ENCODE assay signal across 1 cellular context in genomic region chr19:48501961-48502719, GRCh38.
TF ChIP-seq lines count a peak whose summit lies in the region.

No MANE protein-coding gene starts in this region.

TF ChIP-seq in GM12878, 131 proteins besides CTCF, POLR2A, EP300 and RAD21:
- TF ChIP-seq, protein P1, sequence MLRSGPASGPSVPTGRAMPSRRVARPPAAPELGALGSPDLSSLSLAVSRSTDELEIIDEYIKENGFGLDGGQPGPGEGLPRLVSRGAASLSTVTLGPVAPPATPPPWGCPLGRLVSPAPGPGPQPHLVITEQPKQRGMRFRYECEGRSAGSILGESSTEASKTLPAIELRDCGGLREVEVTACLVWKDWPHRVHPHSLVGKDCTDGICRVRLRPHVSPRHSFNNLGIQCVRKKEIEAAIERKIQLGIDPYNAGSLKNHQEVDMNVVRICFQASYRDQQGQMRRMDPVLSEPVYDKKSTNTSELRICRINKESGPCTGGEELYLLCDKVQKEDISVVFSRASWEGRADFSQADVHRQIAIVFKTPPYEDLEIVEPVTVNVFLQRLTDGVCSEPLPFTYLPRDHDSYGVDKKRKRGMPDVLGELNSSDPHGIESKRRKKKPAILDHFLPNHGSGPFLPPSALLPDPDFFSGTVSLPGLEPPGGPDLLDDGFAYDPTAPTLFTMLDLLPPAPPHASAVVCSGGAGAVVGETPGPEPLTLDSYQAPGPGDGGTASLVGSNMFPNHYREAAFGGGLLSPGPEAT (IDR thresholded peaks at IDR 0.05; ENCODE audit: low read depth), result 0 out of 2 replicates have a peak, but pooled peaks have one; percentile 9
- TF ChIP-seq FOXM1 (IDR thresholded peaks at IDR 0.05; ENCODE audit: low read depth, low read length) (no peak), SP1 (IDR thresholded peaks at IDR 0.05; ENCODE audit: low read depth, low read length) (no peak), POU2F2 (IDR thresholded peaks at IDR 0.05; ENCODE audit: borderline replicate concordance, low read depth, low read length) (no peak), GABPA (IDR thresholded peaks at IDR 0.05; ENCODE audit: low read depth) (no peak), IRF4 (IDR thresholded peaks at IDR 0.05; ENCODE audit: low read depth, low read length) (no peak), PKNOX1 (IDR thresholded peaks at IDR 0.05) (peak; percentile 20; the same call in 1 of the 2 replicates), PBX3 (IDR thresholded peaks at IDR 0.05; ENCODE audit: insufficient replicate concordance, low read depth, low read length) (no peak), IKZF2 (IDR thresholded peaks at IDR 0.05) (0 out of 4 replicates have a peak, but pooled peaks of 1 of the 2 experiments have one; percentile 20), SRF (IDR thresholded peaks at IDR 0.05; ENCODE audit: low read depth in 2 of 2, low read length in 2 of 2) (no peak), TARDBP (IDR thresholded peaks at IDR 0.05; ENCODE audit: borderline replicate concordance) (no peak), NBN (IDR thresholded peaks at IDR 0.05) (no peak), HDGF (IDR thresholded peaks at IDR 0.05) (peak; percentile 56; the same call in 1 of the 2 replicates), ZNF384 (IDR thresholded peaks at IDR 0.05; ENCODE audit: borderline replicate concordance, low read depth, low read length) (no peak), SREBF1 (IDR thresholded peaks at IDR 0.05; ENCODE audit: low read length) (no peak), EGR1 (IDR thresholded peaks at IDR 0.05; ENCODE audit: borderline replicate concordance in 1 of 2, low read depth in 2 of 2, low read length in 2 of 2) (peak in 1 of 2 experiments; percentile 32; a peak in 1 of 3 replicates), ZNF274 (IDR thresholded peaks at IDR 0.05; ENCODE audit: insufficient read depth, insufficient read length) (no peak), BCL11A (IDR thresholded peaks at IDR 0.05; ENCODE audit: low read depth, low read length) (no peak), TAF1 (IDR thresholded peaks at IDR 0.05; ENCODE audit: borderline replicate concordance, low read depth, low read length) (no peak), RB1 (IDR thresholded peaks at IDR 0.05; ENCODE audit: borderline replicate concordance) (no peak), MEF2B (IDR thresholded peaks at IDR 0.05; ENCODE audit: partially characterized antibody, poor library complexity, severe bottlenecking) (no peak)
